ENCODE assay signal across 1 cellular context in genomic region chr20:47982574-47983360, GRCh38.
TF ChIP-seq lines count a peak whose summit lies in the region.

No MANE protein-coding gene starts in this region.

TF ChIP-seq in GM12878, 131 proteins besides CTCF, POLR2A, EP300 and RAD21 (continued from another document):
- TF ChIP-seq PAX5 (IDR thresholded peaks at IDR 0.05; ENCODE audit: borderline replicate concordance, low read depth, low read length) (0 out of 2 replicates have a peak, but pooled peaks have one; percentile 23), RUNX3 (IDR thresholded peaks at IDR 0.05; ENCODE audit: low read length) (peak; percentile 76), MEF2B (IDR thresholded peaks at IDR 0.05; ENCODE audit: partially characterized antibody, poor library complexity, severe bottlenecking) (peak; percentile 57), CREB1 (IDR thresholded peaks at IDR 0.05; ENCODE audit: low read depth) (0 out of 2 replicates have a peak, but pooled peaks have one; percentile 27)
